In the genomic region with DNA sequence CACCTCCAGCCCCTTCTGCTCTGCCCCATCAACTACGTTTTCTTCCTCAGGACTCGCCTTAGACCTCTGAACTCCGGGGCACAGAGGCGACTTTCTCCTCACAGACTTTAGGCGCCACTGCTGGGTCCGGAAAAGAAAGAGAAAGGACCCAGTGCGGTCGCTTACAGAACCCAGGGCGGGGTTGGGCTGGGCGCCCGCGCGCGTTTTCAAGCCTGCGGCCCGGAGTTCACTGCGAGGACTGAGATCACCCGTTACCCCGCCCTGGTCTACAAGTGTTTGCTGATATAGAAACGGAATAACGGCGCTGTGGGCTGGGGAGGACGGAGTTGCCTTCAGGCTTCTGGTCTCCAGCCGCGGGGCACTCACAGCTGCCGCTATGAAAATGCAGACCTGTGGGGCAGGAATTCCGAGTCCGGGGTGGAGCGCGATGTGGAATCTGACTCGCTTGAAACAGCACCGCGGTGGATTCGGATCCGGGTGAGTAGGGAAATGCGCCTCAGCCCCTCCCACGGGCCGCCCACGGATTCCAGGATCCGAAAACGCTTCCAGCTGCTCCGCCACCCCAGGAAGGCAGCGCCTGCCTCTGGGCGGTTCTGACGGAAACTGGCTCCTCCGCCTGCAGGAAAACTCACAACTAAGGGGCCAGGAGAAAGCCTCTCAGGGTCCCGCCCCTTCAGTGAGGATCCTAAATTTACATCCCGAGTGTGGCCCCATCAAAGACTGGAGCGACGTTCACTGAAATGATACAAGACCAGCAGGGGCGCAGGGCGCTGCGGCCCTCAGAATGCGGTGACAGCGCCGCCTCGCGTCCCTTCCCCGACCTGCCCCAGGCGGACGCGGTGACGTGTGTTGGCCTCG, we compare ENCODE assay signal across 8 cellular contexts. TPM values are rescaled to one million over a fixed set of nuclear protein-coding genes. Genes with fewer than 3 reads are reported as not detected.
A peak's percentile ranks its signal among the peaks of the same experiment; 100 is the strongest.
DNase-seq lines count a peak whose midpoint lies in the region; ATAC-seq and TF ChIP-seq lines count a peak whose summit lies in the region.

No MANE protein-coding gene starts in this region.

- TF ChIP-seq RAD21 in SK-N-SH (IDR thresholded peaks at IDR 0.05; ENCODE audit: low read length): peak; percentile 56

- POLR2A ChIA-PET in SK-N-SH (lab: Yijun Ruan, JAX): no interaction called here

- H3K9me3 ChIP-seq in SK-N-SH: no peaks in the 10 kb centered on the region
- H3K9me3 ChIP-seq in thyroid gland: no peaks in the 10 kb centered on the region

- no peaks in the 10 kb centered on the region for H3K9me2 ChIP-seq in SK-N-SH

- H3K36me3 ChIP-seq in SK-N-SH (replicated peaks in 1 of 2; ENCODE audit: control insufficient read depth in 1 of 2, insufficient read depth in 2 of 2, low read length in 1 of 2) (no peaks in the 10 kb centered on the region), thyroid gland (no peaks in the 10 kb centered on the region)

- peaks cover 3% of the 10 kb centered on the region for H3K27me3 Mint-ChIP-seq in activated naive CD8-positive, alpha-beta T cell
- H3K27me3 Mint-ChIP-seq in glutamatergic neuron (ENCODE audit: unreplicated experiment): peaks cover 20% of the 10 kb centered on the region
- peaks cover 20% of the 10 kb centered on the region for H3K27me3 Mint-ChIP-seq in osteocyte (ENCODE audit: unreplicated experiment)

- H3K4me2 ChIP-seq in SK-N-SH: peak overlapping the region; percentile 88

- H3K27me3 ChIP-seq in SK-N-SH (ENCODE audit: insufficient read depth): peaks cover 55% of the 10 kb centered on the region; the same call in 1 of the 2 replicates
- no peaks in the 10 kb centered on the region for H3K27me3 ChIP-seq in thyroid gland

- CTCF ChIA-PET in SK-N-SH (lab: Yijun Ruan, JAX): interaction anchor here (0.6 to 1.7 kb wide), 7 partner anchors 12 to 105 kb away, joined by 3 to 10 read pairs (median 3); no protein-coding TSS in a partner anchor

- peak overlapping the region; percentile 94 for H2AFZ ChIP-seq in SK-N-SH (ENCODE audit: low read depth)

- H3K36me3 Mint-ChIP-seq in activated naive CD8-positive, alpha-beta T cell: no peaks in the 10 kb centered on the region
- no peaks in the 10 kb centered on the region for H3K36me3 Mint-ChIP-seq in glutamatergic neuron (ENCODE audit: unreplicated experiment)
- no peaks in the 10 kb centered on the region for H3K36me3 Mint-ChIP-seq in osteocyte (ENCODE audit: unreplicated experiment)

- TF ChIP-seq CTCF in SK-N-SH (IDR thresholded peaks at IDR 0.05): peak; percentile 85
- TF ChIP-seq CTCF in glutamatergic neuron (IDR thresholded peaks at IDR 0.05; ENCODE audit: partially characterized antibody, unreplicated experiment): peak; percentile 88
- TF ChIP-seq CTCF in osteocyte (IDR thresholded peaks at IDR 0.05): peak; percentile 91
- peak; percentile 69 to 99 (median 96) for TF ChIP-seq CTCF in thyroid gland (IDR thresholded peaks at IDR 0.05)

- peak overlapping the region; percentile 78 for H3K27ac Mint-ChIP-seq in activated naive CD8-positive, alpha-beta T cell
- H3K27ac Mint-ChIP-seq in glutamatergic neuron (ENCODE audit: unreplicated experiment) (peak overlapping the region; percentile 17), osteocyte (ENCODE audit: unreplicated experiment) (peak overlapping the region; percentile 81)

- 3% methylated on average over 51 of the region's 64 CpGs for WGBS in SK-N-SH (ENCODE audit: low lambda C conversion rate)
- WGBS in thyroid gland, 2 donors: 2% methylated on average over 41 to 52 of the region's 64 CpGs

- peaks cover 33% of the 10 kb centered on the region for H3K4me1 Mint-ChIP-seq in activated naive CD8-positive, alpha-beta T cell (ENCODE audit: low read depth)
- H3K4me1 Mint-ChIP-seq in glutamatergic neuron (ENCODE audit: low read depth, unreplicated experiment) (peaks cover 8% of the 10 kb centered on the region), osteocyte (ENCODE audit: unreplicated experiment) (peaks cover 24% of the 10 kb centered on the region)

- no peaks in the 10 kb centered on the region for H3K79me2 ChIP-seq in SK-N-SH (ENCODE audit: insufficient read depth)

- H3K9me3 Mint-ChIP-seq in activated naive CD8-positive, alpha-beta T cell (ENCODE audit: low read depth): no peaks in the 10 kb centered on the region
- H3K9me3 Mint-ChIP-seq in glutamatergic neuron (ENCODE audit: unreplicated experiment) (peaks cover 2% of the 10 kb centered on the region), osteocyte (ENCODE audit: unreplicated experiment) (no peaks in the 10 kb centered on the region)

- intact Hi-C loops in thyroid gland (cut with DNase I): loop anchor here (2.0 kb wide), 1 partner anchor 14 kb away; no protein-coding TSS in a partner anchor

- no peaks in the 10 kb centered on the region for H3F3A ChIP-seq in SK-N-SH (replicated peaks; ENCODE audit: insufficient read depth)

- H3K4me3 Mint-ChIP-seq in activated naive CD8-positive, alpha-beta T cell: peak overlapping the region; percentile 92
- H3K4me3 Mint-ChIP-seq in glutamatergic neuron (ENCODE audit: unreplicated experiment): peak overlapping the region; percentile 93
- H3K4me3 Mint-ChIP-seq in osteocyte (ENCODE audit: unreplicated experiment): peak overlapping the region; percentile 95

- H3K4me1 ChIP-seq in SK-N-SH (ENCODE audit: control insufficient read depth in 1 of 2, insufficient read depth in 2 of 2, low read depth in 1 of 2, low read length in 1 of 2) (peaks cover 0 to 12% of the 10 kb centered on the region in 2 experiments; a peak in 1 of 4 replicates), thyroid gland (peaks cover 16 to 19% of the 10 kb centered on the region in 2 donors)

- H4K20me1 ChIP-seq in SK-N-SH (ENCODE audit: insufficient read depth): no peaks in the 10 kb centered on the region

- no peak overlapping the region for H3K27ac ChIP-seq in SK-N-SH (ENCODE audit: low read depth in 2 of 2, low read length in 1 of 2)
- peak overlapping the region; percentile 66 to 92 (median 92) for H3K27ac ChIP-seq in thyroid gland

- H3K4me3 ChIP-seq in SK-N-SH (ENCODE audit: low read depth in 2 of 2, low read length in 1 of 2) (peak overlapping the region; percentile 48 to 66), thyroid gland (replicated peaks in 1 of 3) (peak overlapping the region; percentile 58 to 65 (median 62))

- peak in 1 of 2 donors; percentile 56 for TF ChIP-seq POLR2A in thyroid gland (IDR thresholded peaks at IDR 0.05)

- no peak for TF ChIP-seq EP300 in SK-N-SH (IDR thresholded peaks at IDR 0.05; ENCODE audit: borderline replicate concordance in 1 of 2, low read depth in 1 of 2, low read length in 1 of 2)

- ATAC-seq in GM21825 (IDR thresholded peaks at IDR 0.05; ENCODE audit: unreplicated experiment): peak; percentile 65

- no peak overlapping the region; the same call in 1 of the 2 replicates for H3K9ac ChIP-seq in SK-N-SH

- DNase-seq in EH (ENCODE audit: low read depth) (peak; percentile 93), LHCN-M2 (ENCODE audit: low read depth) (peak; percentile 90), SK-N-SH (peak; percentile 77), glutamatergic neuron (peak; percentile 92), osteocyte (ENCODE audit: extremely low spot score, unreplicated experiment) (peak; percentile 93), thyroid gland (peak; percentile 85 to 89)

TF ChIP-seq in SK-N-SH, 30 proteins besides CTCF, POLR2A, EP300 and RAD21:
- TF ChIP-seq NRF1 (IDR thresholded peaks at IDR 0.05; ENCODE audit: low read depth, low read length) (no peak), POLR2AphosphoS5 (IDR thresholded peaks at IDR 0.05; ENCODE audit: low read depth, low read length) (no peak), RXRA (IDR thresholded peaks at IDR 0.05; ENCODE audit: borderline replicate concordance, low read depth) (no peak), MXI1 (IDR thresholded peaks at IDR 0.05; ENCODE audit: low read depth, low read length) (no peak), GABPA (IDR thresholded peaks at IDR 0.05; ENCODE audit: low read depth) (0 out of 2 replicates have a peak, but pooled peaks have one; percentile 12), ELF1 (IDR thresholded peaks at IDR 0.05) (no peak), EZH2phosphoT487 (IDR thresholded peaks at IDR 0.05; ENCODE audit: borderline replicate concordance, low read depth) (no peak), TEAD4 (IDR thresholded peaks at IDR 0.05; ENCODE audit: borderline replicate concordance, insufficient read depth) (no peak), SMC3 (IDR thresholded peaks at IDR 0.05; ENCODE audit: low read depth, low read length) (peak; percentile 61)
- TF ChIP-seq, protein P1, sequence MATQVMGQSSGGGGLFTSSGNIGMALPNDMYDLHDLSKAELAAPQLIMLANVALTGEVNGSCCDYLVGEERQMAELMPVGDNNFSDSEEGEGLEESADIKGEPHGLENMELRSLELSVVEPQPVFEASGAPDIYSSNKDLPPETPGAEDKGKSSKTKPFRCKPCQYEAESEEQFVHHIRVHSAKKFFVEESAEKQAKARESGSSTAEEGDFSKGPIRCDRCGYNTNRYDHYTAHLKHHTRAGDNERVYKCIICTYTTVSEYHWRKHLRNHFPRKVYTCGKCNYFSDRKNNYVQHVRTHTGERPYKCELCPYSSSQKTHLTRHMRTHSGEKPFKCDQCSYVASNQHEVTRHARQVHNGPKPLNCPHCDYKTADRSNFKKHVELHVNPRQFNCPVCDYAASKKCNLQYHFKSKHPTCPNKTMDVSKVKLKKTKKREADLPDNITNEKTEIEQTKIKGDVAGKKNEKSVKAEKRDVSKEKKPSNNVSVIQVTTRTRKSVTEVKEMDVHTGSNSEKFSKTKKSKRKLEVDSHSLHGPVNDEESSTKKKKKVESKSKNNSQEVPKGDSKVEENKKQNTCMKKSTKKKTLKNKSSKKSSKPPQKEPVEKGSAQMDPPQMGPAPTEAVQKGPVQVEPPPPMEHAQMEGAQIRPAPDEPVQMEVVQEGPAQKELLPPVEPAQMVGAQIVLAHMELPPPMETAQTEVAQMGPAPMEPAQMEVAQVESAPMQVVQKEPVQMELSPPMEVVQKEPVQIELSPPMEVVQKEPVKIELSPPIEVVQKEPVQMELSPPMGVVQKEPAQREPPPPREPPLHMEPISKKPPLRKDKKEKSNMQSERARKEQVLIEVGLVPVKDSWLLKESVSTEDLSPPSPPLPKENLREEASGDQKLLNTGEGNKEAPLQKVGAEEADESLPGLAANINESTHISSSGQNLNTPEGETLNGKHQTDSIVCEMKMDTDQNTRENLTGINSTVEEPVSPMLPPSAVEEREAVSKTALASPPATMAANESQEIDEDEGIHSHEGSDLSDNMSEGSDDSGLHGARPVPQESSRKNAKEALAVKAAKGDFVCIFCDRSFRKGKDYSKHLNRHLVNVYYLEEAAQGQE (IDR thresholded peaks at IDR 0.05; ENCODE audit: low read depth, low read length): no peak

RNA-seq across cellular contexts. Expression of a gene that starts 29.4 kb away (rescaled TPM):
- total RNA-seq in LHCN-M2 (2014; rRNA removed) (2.4 TPM in 1 of 2 replicates, not detected in the other), glutamatergic neuron (ENCODE audit: unreplicated experiment) (1.9 TPM), osteocyte (11.4 and 12.5 TPM in 2 replicates), thyroid gland (10 to 100 TPM; 33.9 to 81.3 (median 44.6) TPM)
- polyA plus RNA-seq in LHCN-M2 (2012): 1.3 TPM
- 0.28 and 0.31 TPM in 2 replicates for polyA plus RNA-seq in SK-N-SH (2012; rRNA removed)
- 0.07 and 0.08 TPM in 2 replicates for polyA plus RNA-seq in SK-N-SH (2012; cell fraction: cytosol; rRNA removed)
- 0.25 and 0.34 TPM in 2 replicates for polyA plus RNA-seq in SK-N-SH (2012; cell fraction: nucleus; rRNA removed)

Comparison
In these comparisons a context has a peak if more than half of its experiments do, and no peak if none do; other contexts are left out.
1. H3K27ac ChIP-seq: peak in thyroid gland (3 of 3); none in SK-N-SH (0 of 2).
2. H3K27ac Mint-ChIP-seq: peak in every context shown above with its lines; median percentile 81 in osteocyte; 78 in activated naive CD8-positive, alpha-beta T cell; 17 in glutamatergic neuron.
3. Peak in every context shown above with its lines, with median percentiles within 50 percentile points of each other: DNase-seq, CTCF ChIP-seq and H3K4me3 Mint-ChIP-seq.